24 cellular contexts compared by ENCODE assay signal in the genomic region with DNA sequence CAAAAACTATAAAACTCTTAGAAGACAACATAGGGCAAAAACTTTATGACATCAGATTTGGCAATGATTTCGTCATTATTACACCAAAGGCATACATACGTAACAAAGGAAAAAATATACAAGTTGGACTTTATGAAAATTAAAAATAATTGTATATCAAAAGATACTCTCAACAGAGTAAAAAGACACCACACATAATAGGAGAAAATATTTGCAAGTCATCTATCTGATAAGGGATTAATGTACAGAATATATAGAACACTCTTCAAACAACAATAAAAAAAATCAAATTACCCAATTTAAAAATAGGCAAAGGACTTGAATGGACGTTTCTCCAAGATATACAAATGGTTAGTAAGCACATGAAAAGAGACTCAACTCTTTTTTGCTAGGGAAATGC.
A peak's percentile ranks its signal among the peaks of the same experiment; 100 is the strongest.
DNase-seq lines count a peak whose midpoint lies in the region; ATAC-seq, FAIRE-seq and TF ChIP-seq lines count a peak whose summit lies in the region.
"Had no signal": no experiment of that assay in that cellular context is flagged by ENCODE, and none has a peak within 500 bp of the region (broad histone marks: within the 10 kb centered on the region; RNA-seq: fewer than 3 reads in every experiment).

No MANE protein-coding gene starts in this region.

- H3K36me3 ChIP-seq in DOHH2 (ENCODE audit: control insufficient read depth, low read length) = peaks cover 93% of the 10 kb centered on the region
- H3K36me3 ChIP-seq in SU-DHL-6 (ENCODE audit: low read length) = peaks cover 40% of the 10 kb centered on the region
- H3K36me3 ChIP-seq in HepG2 (replicated peaks in 1 of 2; ENCODE audit: control insufficient read depth in 1 of 2, insufficient read depth in 2 of 2, low read length in 2 of 2) = peaks cover 25 to 69% of the 10 kb centered on the region in 2 experiments

- H3K4me1 ChIP-seq in DOHH2 (ENCODE audit: control insufficient read depth, low read length) (peaks cover 96% of the 10 kb centered on the region), HepG2 (ENCODE audit: insufficient read depth, low read length) (peaks cover 67% of the 10 kb centered on the region)

- POLR2A ChIA-PET in HepG2 (lab: Yijun Ruan, JAX) = interaction anchor here (1.5 kb wide), 1 partner anchor 20 kb away, joined by 8 read pairs; no protein-coding TSS in a partner anchor

- H3F3A ChIP-seq in DOHH2 (ENCODE audit: control insufficient read depth, insufficient read depth) (peaks cover 64% of the 10 kb centered on the region), SU-DHL-6 (ENCODE audit: insufficient read depth) (peaks cover 78% of the 10 kb centered on the region)

- peaks cover 74% of the 10 kb centered on the region for H3K36me3 Mint-ChIP-seq in T-helper 2 cell treated with Interferon-gamma antibody and Interleukin-4, amounts not matched to agents 5 μg/mL and 100 μg/mL, for 36 hours (ENCODE audit: low read depth)

- peak overlapping the region; percentile 25 for H3K4me3 Mint-ChIP-seq in T-helper 2 cell treated with Interferon-gamma antibody and Interleukin-4, amounts not matched to agents 5 μg/mL and 100 μg/mL, for 36 hours
- H3K4me3 Mint-ChIP-seq: activated CD4-positive, alpha-beta T cell treated with anti-CD3 and anti-CD28 coated beads for 36 hours; dendritic cell treated with granulocyte-macrophage colony-stimulating factor and Interleukin-4, amounts not matched to agents 40 ng/mL and 50 ng/mL, for 4 days had no signal

- H4K20me1 ChIP-seq in DOHH2 (ENCODE audit: control insufficient read depth, insufficient read depth, low read depth, low read length) = 0 out of 2 replicates have a peak, but pooled peaks cover 2% of the 10 kb centered on the region
- no peaks in the 10 kb centered on the region; the same call in 1 of the 2 replicates for H4K20me1 ChIP-seq in SU-DHL-6 (ENCODE audit: low read depth, low read length)
- peaks cover 32% of the 10 kb centered on the region for H4K20me1 ChIP-seq in HepG2 (ENCODE audit: insufficient read depth, low read length)

- H3K27ac ChIP-seq in DOHH2 (ENCODE audit: low read depth, low read length) (peak overlapping the region; percentile 98), SU-DHL-6 (ENCODE audit: low read depth, low read length) (peak overlapping the region; percentile 97), HepG2 (ENCODE audit: extremely low read length, insufficient read depth, low read length) (peak overlapping the region; percentile 27)
- H3K27ac ChIP-seq: cardiac muscle cell had no signal

- peak overlapping the region; percentile 49 for H3K27ac Mint-ChIP-seq in T-helper 2 cell treated with Interferon-gamma antibody and Interleukin-4, amounts not matched to agents 5 μg/mL and 100 μg/mL, for 36 hours
- H3K27ac Mint-ChIP-seq: activated CD4-positive, alpha-beta T cell treated with anti-CD3 and anti-CD28 coated beads for 36 hours; dendritic cell treated with granulocyte-macrophage colony-stimulating factor and Interleukin-4, amounts not matched to agents 40 ng/mL and 50 ng/mL, for 4 days had no signal

- ATAC-seq in HepG2 (no peak), GM21381 (IDR thresholded peaks at IDR 0.05; ENCODE audit: unreplicated experiment) (no peak)
- ATAC-seq: activated CD4-positive, alpha-beta T cell treated with anti-CD3 and anti-CD28 coated beads for 36 hours; SK-N-SH treated with all-trans-retinoic acid at 6 μM for 48 hours had no signal

- no peak for FAIRE-seq in HepG2 (lab: Jason Lieb, UNC)
- FAIRE-seq: endometrium, HTR-8/SVneo had no signal

- H3K4me3 ChIP-seq in DOHH2 (ENCODE audit: low read length) (peak overlapping the region; percentile 74), SU-DHL-6 (ENCODE audit: insufficient read depth, low read length, poor library complexity, severe bottlenecking) (no peak overlapping the region), HepG2 (replicated peaks in 1 of 3; ENCODE audit: insufficient read depth in 1 of 3, low read depth in 2 of 3, low read length in 3 of 3) (no peak overlapping the region)
- H3K4me3 ChIP-seq: cardiac muscle cell, GM23248, lung had no signal

- H3K4me1 Mint-ChIP-seq in T-helper 2 cell treated with Interferon-gamma antibody and Interleukin-4, amounts not matched to agents 5 μg/mL and 100 μg/mL, for 36 hours (ENCODE audit: low read depth) = peaks cover 58% of the 10 kb centered on the region

- TF ChIP-seq RAD21 in HepG2 (CRISPR knock-in tag; IDR thresholded peaks at IDR 0.05) = no peak

- no peak for DNase-seq in T-helper 2 cell treated with Interferon-gamma antibody and Interleukin-4, amounts not matched to agents 5 μg/mL and 100 μg/mL, for 36 hours (ENCODE audit: low spot score)
- no peak for DNase-seq in T-helper 2 cell
- DNase-seq in HepG2 (ENCODE audit: low spot score) = no peak
- DNase-seq in NCI-H774 (lab: John Stamatoyannopoulos, UW) = no peak
- DNase-seq in activated gamma-delta T cell (lab: John Stamatoyannopoulos, UW) = no peak
- DNase-seq: activated CD4-positive, alpha-beta T cell treated with anti-CD3 and anti-CD28 coated beads for 36 hours; activated effector memory CD4-positive, alpha-beta T cell treated with anti-CD3 and anti-CD28 coated beads, Interleukin-2, amount 50 U/mL, for 16 hours; NCI-H1105 treated with DMSO at 0.1 percent for 48 hours; NCI-H2081; NK-92 treated with Interleukin-12 subunit alpha and Interleukin-12 subunit beta, amount 100 ng/mL, for 24 hours; nucleus accumbens; RPMI8226; stimulated activated CD4-positive, alpha-beta T cell treated with anti-CD3 and anti-CD28 coated beads, Interleukin-2, amount 100 ng/mL, for 48 hours; stimulated activated naive CD4-positive, alpha-beta T cell had no signal

- no peak for TF ChIP-seq CTCF in DOHH2 (IDR thresholded peaks at IDR 0.05; ENCODE audit: low read depth, low read length, poor library complexity, severe bottlenecking)
- TF ChIP-seq CTCF in SU-DHL-6 (IDR thresholded peaks at IDR 0.05; ENCODE audit: insufficient read depth, low read length, poor library complexity, severe bottlenecking) = no peak
- TF ChIP-seq CTCF in HepG2 (CRISPR knock-in tag; IDR thresholded peaks at IDR 0.05) = no peak

- H3K9ac ChIP-seq in SU-DHL-6 (ENCODE audit: low read length) (no peak overlapping the region), HepG2 (ENCODE audit: insufficient read depth, low read depth, low read length) (no peak overlapping the region)
- H3K9ac ChIP-seq: GM23248 had no signal

- H3K27me3 Mint-ChIP-seq in T-helper 2 cell treated with Interferon-gamma antibody and Interleukin-4, amounts not matched to agents 5 μg/mL and 100 μg/mL, for 36 hours (ENCODE audit: low read depth) = no peaks in the 10 kb centered on the region
- H3K27me3 Mint-ChIP-seq: activated CD4-positive, alpha-beta T cell treated with anti-CD3 and anti-CD28 coated beads for 36 hours; dendritic cell treated with granulocyte-macrophage colony-stimulating factor and Interleukin-4, amounts not matched to agents 40 ng/mL and 50 ng/mL, for 4 days had no signal

- no peak for TF ChIP-seq EP300 in HepG2 (IDR thresholded peaks at IDR 0.05; ENCODE audit: low read depth in 2 of 2, low read length in 2 of 2)
- TF ChIP-seq EP300 in HepG2 (CRISPR knock-in tag; IDR thresholded peaks at IDR 0.05; ENCODE audit: borderline replicate concordance) = no peak

- WGBS in HepG2 (ENCODE audit: low lambda C conversion rate) = 98% methylated on average over 3 of the region's 3 CpGs

- H3K27me3 ChIP-seq in DOHH2 (ENCODE audit: control insufficient read depth, low read length) = no peaks in the 10 kb centered on the region
- no peaks in the 10 kb centered on the region for H3K27me3 ChIP-seq in SU-DHL-6 (ENCODE audit: low read length)
- H3K27me3 ChIP-seq in HepG2 (ENCODE audit: control insufficient read depth in 1 of 2, insufficient read depth in 2 of 2, low read length in 2 of 2) = no peaks in the 10 kb centered on the region
- H3K27me3 ChIP-seq: cardiac muscle cell had no signal

- no peak for TF ChIP-seq POLR2A in HepG2 (IDR thresholded peaks at IDR 0.05; ENCODE audit: insufficient read depth in 1 of 2, low read depth in 2 of 2, low read length in 2 of 2)

- CTCF ChIA-PET in HepG2 (lab: Yijun Ruan, JAX; ENCODE audit: low intra/inter-chr PET ratio, low total read pairs) = no interaction called here

- peaks cover 7% of the 10 kb centered on the region for H3K9me3 Mint-ChIP-seq in T-helper 2 cell treated with Interferon-gamma antibody and Interleukin-4, amounts not matched to agents 5 μg/mL and 100 μg/mL, for 36 hours

- H3K9me2 ChIP-seq in DOHH2 (replicated peaks; ENCODE audit: control insufficient read depth, low read length) (no peaks in the 10 kb centered on the region), SU-DHL-6 (replicated peaks; ENCODE audit: insufficient read depth, low read length) (no peaks in the 10 kb centered on the region)

- H3K79me2 ChIP-seq in DOHH2 (ENCODE audit: control insufficient read depth, low read length) = peaks cover 91% of the 10 kb centered on the region
- peaks cover 67% of the 10 kb centered on the region for H3K79me2 ChIP-seq in SU-DHL-6 (ENCODE audit: insufficient read depth, low read length)
- peaks cover 41% of the 10 kb centered on the region for H3K79me2 ChIP-seq in HepG2 (ENCODE audit: insufficient read depth, low read length)

- no peaks in the 10 kb centered on the region for H3K9me3 ChIP-seq in DOHH2 (ENCODE audit: control insufficient read depth, insufficient read depth, low read length)
- no peaks in the 10 kb centered on the region for H3K9me3 ChIP-seq in SU-DHL-6 (ENCODE audit: insufficient read depth, low read length)
- no peaks in the 10 kb centered on the region for H3K9me3 ChIP-seq in HepG2 (ENCODE audit: low read length)

- no peak overlapping the region for H2AFZ ChIP-seq in SU-DHL-6 (ENCODE audit: low read depth, low read length, severe bottlenecking)
- no peak overlapping the region for H2AFZ ChIP-seq in HepG2 (ENCODE audit: low read length)
- H2AFZ ChIP-seq: GM23248 had no signal

- no TSS peak for BruUV-seq in HepG2 (replicated peaks; lab: Mats Ljungman, UMichigan)

- intact Hi-C loops in HepG2 (cut with micrococcal nuclease; ENCODE audit: unreplicated experiment) = loop anchor here (2.0 to 5.0 kb wide), 2 partner anchors 23 to 129 kb away; a partner anchor contains a TSS

- H3K4me2 ChIP-seq in DOHH2 (ENCODE audit: low read length) (peak overlapping the region; percentile 88), SU-DHL-6 (ENCODE audit: low read depth, low read length, poor library complexity, severe bottlenecking) (peak overlapping the region; percentile 78), HepG2 (ENCODE audit: low read depth, low read length) (no peak overlapping the region)

- in situ Hi-C loops in HepG2 (cut with HindIII; ENCODE audit: extremely low pct_ligation_motif_present, low pct_unique_long_range_greater_than_20kb) = loop anchor here (10.0 kb wide), 1 partner anchor 127 kb away; a partner anchor contains a TSS

TF ChIP-seq in HepG2, 621 proteins besides CTCF, POLR2A, EP300 and RAD21 (continues in another document):
- peak; percentile 35; the same call in 1 of the 2 replicates for TF ChIP-seq CEBPB (IDR thresholded peaks at IDR 0.05; ENCODE audit: borderline replicate concordance, low read depth, low read length)
- no peak for TF ChIP-seq RARG (CRISPR knock-in tag; IDR thresholded peaks at IDR 0.05; ENCODE audit: low read depth)
- TF ChIP-seq ZNF3 (CRISPR knock-in tag; IDR thresholded peaks at IDR 0.05) = no peak
- TF ChIP-seq NFE2L2 (IDR thresholded peaks at IDR 0.05; ENCODE audit: low read length) = peak; percentile 26; the same call in 1 of the 2 replicates
- TF ChIP-seq ZNF430 (CRISPR knock-in tag; IDR thresholded peaks at IDR 0.05) = no peak
- 0 out of 2 replicates have a peak, but pooled peaks have one; percentile 31 for TF ChIP-seq ATF7 (IDR thresholded peaks at IDR 0.05)
- TF ChIP-seq ATF7 (CRISPR knock-in tag; IDR thresholded peaks at IDR 0.05) = no peak

Comparison
In these comparisons a context has a peak if more than half of its experiments do, and no peak if none do; other contexts are left out.
1. H3K27ac ChIP-seq: peak in every context shown above with its lines; median percentile 98 in DOHH2; 97 in SU-DHL-6; 27 in HepG2.